1 cellular context compared by ENCODE assay signal in the genomic region with DNA sequence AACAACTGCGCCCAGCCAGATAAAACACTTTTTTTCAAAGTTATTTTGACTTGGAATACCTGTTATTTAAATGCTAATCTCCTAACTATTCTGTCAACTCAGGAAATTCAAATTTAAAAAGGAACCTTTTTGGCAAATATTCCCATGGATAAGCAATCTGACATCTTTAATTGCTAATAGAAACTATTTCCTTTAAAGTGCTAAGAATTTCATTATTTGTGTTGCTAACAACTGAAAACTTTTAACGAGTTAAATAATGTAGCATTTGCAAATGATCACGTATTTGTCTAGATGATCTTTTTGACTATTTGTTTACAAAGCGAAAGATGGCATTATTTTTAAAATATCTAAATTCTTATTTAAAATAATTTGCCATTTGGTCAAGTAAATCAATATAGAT.
TF ChIP-seq lines count a peak whose summit lies in the region.

No MANE protein-coding gene starts in this region.

TF ChIP-seq in H1, 55 proteins besides CTCF, POLR2A, EP300 and RAD21:
- no peak for TF ChIP-seq CREB1 (IDR thresholded peaks at IDR 0.05)
- TF ChIP-seq CEBPB (IDR thresholded peaks at IDR 0.05; ENCODE audit: low read depth, low read length), result no peak
- no peak for TF ChIP-seq TAF7 (optimal IDR thresholded peaks at IDR 0.05; ENCODE audit: borderline replicate concordance, low read depth, low read length)
- no peak for TF ChIP-seq HDAC2 (IDR thresholded peaks at IDR 0.05; ENCODE audit: borderline replicate concordance in 1 of 2, low read depth in 2 of 2, low read length in 2 of 2)
- TF ChIP-seq USF2 (IDR thresholded peaks at IDR 0.05; ENCODE audit: low read length), result no peak
- TF ChIP-seq RNF2 (IDR thresholded peaks at IDR 0.05; ENCODE audit: borderline replicate concordance, low read depth, low read length, missing control alignments, poor library complexity, severe bottlenecking), result no peak
- no peak for TF ChIP-seq YY1 (IDR thresholded peaks at IDR 0.05; ENCODE audit: low read depth, low read length)
- TF ChIP-seq, protein P1, sequence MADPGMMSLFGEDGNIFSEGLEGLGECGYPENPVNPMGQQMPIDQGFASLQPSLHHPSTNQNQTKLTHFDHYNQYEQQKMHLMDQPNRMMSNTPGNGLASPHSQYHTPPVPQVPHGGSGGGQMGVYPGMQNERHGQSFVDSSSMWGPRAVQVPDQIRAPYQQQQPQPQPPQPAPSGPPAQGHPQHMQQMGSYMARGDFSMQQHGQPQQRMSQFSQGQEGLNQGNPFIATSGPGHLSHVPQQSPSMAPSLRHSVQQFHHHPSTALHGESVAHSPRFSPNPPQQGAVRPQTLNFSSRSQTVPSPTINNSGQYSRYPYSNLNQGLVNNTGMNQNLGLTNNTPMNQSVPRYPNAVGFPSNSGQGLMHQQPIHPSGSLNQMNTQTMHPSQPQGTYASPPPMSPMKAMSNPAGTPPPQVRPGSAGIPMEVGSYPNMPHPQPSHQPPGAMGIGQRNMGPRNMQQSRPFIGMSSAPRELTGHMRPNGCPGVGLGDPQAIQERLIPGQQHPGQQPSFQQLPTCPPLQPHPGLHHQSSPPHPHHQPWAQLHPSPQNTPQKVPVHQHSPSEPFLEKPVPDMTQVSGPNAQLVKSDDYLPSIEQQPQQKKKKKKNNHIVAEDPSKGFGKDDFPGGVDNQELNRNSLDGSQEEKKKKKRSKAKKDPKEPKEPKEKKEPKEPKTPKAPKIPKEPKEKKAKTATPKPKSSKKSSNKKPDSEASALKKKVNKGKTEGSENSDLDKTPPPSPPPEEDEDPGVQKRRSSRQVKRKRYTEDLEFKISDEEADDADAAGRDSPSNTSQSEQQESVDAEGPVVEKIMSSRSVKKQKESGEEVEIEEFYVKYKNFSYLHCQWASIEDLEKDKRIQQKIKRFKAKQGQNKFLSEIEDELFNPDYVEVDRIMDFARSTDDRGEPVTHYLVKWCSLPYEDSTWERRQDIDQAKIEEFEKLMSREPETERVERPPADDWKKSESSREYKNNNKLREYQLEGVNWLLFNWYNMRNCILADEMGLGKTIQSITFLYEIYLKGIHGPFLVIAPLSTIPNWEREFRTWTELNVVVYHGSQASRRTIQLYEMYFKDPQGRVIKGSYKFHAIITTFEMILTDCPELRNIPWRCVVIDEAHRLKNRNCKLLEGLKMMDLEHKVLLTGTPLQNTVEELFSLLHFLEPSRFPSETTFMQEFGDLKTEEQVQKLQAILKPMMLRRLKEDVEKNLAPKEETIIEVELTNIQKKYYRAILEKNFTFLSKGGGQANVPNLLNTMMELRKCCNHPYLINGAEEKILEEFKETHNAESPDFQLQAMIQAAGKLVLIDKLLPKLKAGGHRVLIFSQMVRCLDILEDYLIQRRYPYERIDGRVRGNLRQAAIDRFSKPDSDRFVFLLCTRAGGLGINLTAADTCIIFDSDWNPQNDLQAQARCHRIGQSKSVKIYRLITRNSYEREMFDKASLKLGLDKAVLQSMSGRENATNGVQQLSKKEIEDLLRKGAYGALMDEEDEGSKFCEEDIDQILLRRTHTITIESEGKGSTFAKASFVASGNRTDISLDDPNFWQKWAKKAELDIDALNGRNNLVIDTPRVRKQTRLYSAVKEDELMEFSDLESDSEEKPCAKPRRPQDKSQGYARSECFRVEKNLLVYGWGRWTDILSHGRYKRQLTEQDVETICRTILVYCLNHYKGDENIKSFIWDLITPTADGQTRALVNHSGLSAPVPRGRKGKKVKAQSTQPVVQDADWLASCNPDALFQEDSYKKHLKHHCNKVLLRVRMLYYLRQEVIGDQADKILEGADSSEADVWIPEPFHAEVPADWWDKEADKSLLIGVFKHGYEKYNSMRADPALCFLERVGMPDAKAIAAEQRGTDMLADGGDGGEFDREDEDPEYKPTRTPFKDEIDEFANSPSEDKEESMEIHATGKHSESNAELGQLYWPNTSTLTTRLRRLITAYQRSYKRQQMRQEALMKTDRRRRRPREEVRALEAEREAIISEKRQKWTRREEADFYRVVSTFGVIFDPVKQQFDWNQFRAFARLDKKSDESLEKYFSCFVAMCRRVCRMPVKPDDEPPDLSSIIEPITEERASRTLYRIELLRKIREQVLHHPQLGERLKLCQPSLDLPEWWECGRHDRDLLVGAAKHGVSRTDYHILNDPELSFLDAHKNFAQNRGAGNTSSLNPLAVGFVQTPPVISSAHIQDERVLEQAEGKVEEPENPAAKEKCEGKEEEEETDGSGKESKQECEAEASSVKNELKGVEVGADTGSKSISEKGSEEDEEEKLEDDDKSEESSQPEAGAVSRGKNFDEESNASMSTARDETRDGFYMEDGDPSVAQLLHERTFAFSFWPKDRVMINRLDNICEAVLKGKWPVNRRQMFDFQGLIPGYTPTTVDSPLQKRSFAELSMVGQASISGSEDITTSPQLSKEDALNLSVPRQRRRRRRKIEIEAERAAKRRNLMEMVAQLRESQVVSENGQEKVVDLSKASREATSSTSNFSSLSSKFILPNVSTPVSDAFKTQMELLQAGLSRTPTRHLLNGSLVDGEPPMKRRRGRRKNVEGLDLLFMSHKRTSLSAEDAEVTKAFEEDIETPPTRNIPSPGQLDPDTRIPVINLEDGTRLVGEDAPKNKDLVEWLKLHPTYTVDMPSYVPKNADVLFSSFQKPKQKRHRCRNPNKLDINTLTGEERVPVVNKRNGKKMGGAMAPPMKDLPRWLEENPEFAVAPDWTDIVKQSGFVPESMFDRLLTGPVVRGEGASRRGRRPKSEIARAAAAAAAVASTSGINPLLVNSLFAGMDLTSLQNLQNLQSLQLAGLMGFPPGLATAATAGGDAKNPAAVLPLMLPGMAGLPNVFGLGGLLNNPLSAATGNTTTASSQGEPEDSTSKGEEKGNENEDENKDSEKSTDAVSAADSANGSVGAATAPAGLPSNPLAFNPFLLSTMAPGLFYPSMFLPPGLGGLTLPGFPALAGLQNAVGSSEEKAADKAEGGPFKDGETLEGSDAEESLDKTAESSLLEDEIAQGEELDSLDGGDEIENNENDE (IDR thresholded peaks at IDR 0.05; ENCODE audit: insufficient replicate concordance, low read length), result no peak
- no peak for TF ChIP-seq KDM1A (IDR thresholded peaks at IDR 0.05; ENCODE audit: borderline replicate concordance, low read length)
